19 cellular contexts compared by ENCODE assay signal in genomic region chr2:176388886-176389285, GRCh38.
A peak's percentile ranks its signal among the peaks of the same experiment; 100 is the strongest.
DNase-seq lines count a peak whose midpoint lies in the region; FAIRE-seq and TF ChIP-seq lines count a peak whose summit lies in the region.
"Had no signal": no experiment of that assay in that cellular context is flagged by ENCODE, and none has a peak within 500 bp of the region (broad histone marks: within the 10 kb centered on the region; RNA-seq: fewer than 3 reads in every experiment).

No MANE protein-coding gene starts in this region.

- no peak overlapping the region for H3K27ac ChIP-seq in breast epithelium

- no peaks in the 10 kb centered on the region for H3K36me3 Mint-ChIP-seq in nephron progenitor cell (ENCODE audit: low read depth)
- H3K36me3 Mint-ChIP-seq: CD4-positive, CD25-positive, alpha-beta regulatory T cell had no signal

- intact Hi-C loops in breast epithelium (cut with DNase I; ENCODE audit: low total_unique reads) = no loop called here

- TF ChIP-seq CTCF in nephron progenitor cell (IDR thresholded peaks at IDR 0.05) (no peak), breast epithelium (IDR thresholded peaks at IDR 0.05) (no peak)

- H3K27me3 ChIP-seq in breast epithelium = no peaks in the 10 kb centered on the region

- peaks cover 3% of the 10 kb centered on the region for H3K36me3 ChIP-seq in breast epithelium

- FAIRE-seq in H54 (lab: Jason Lieb, UNC) = peak; percentile 38
- FAIRE-seq: A204.1, K562, RCC 7860 had no signal

- H3K4me3 Mint-ChIP-seq in nephron progenitor cell = no peak overlapping the region
- H3K4me3 Mint-ChIP-seq: CD4-positive, CD25-positive, alpha-beta regulatory T cell; GM23338 had no signal

- H3K27me3 Mint-ChIP-seq in nephron progenitor cell (ENCODE audit: low read depth, poor library complexity) = no peaks in the 10 kb centered on the region

- no peaks in the 10 kb centered on the region for H3K9me3 Mint-ChIP-seq in nephron progenitor cell
- H3K9me3 Mint-ChIP-seq: GM23338 had no signal

- peaks cover 59% of the 10 kb centered on the region for H3K4me1 Mint-ChIP-seq in nephron progenitor cell

- DNase-seq in A172 (ENCODE audit: low spot score) (peak; percentile 14), H54 (ENCODE audit: insufficient read length, low spot score) (no peak), astrocyte of the hippocampus (ENCODE audit: low read depth, low spot score) (peak; percentile 2), nephron progenitor cell (no peak), SIG-M5 (lab: John Stamatoyannopoulos, UW) (no peak), NCI-H1436 treated with DMSO at 0.1 percent for 48 hours (lab: John Stamatoyannopoulos, UW) (no peak), T-helper 1 cell (no peak), breast epithelium (ENCODE audit: low spot score in 2 of 2) (no peak)
- DNase-seq: Calu3; CD4-positive, CD25-positive, alpha-beta regulatory T cell; DND-41; NCI-H1092 treated with DMSO at 0.1 percent for 48 hours; NCI-H187; NCI-H510A treated with DMSO at 0.1 percent for 48 hours; SHP77 treated with DMSO at 0.1 percent for 48 hours had no signal

- TF ChIP-seq POLR2A in H54 (IDR thresholded peaks at IDR 0.05; ENCODE audit: low read depth, low read length) (no peak), breast epithelium (IDR thresholded peaks at IDR 0.05) (no peak)

- H3K4me1 ChIP-seq in breast epithelium = no peaks in the 10 kb centered on the region

- H3K27ac Mint-ChIP-seq in nephron progenitor cell = peak overlapping the region; percentile 33
- H3K27ac Mint-ChIP-seq: CD4-positive, CD25-positive, alpha-beta regulatory T cell; GM23338 had no signal

- no peak overlapping the region for H3K4me3 ChIP-seq in breast epithelium
- H3K4me3 ChIP-seq: GM23338, K562 had no signal

- H3K9me3 ChIP-seq in breast epithelium = no peaks in the 10 kb centered on the region

Comparison
In these comparisons a context has a peak if more than half of its experiments do, and no peak if none do; other contexts are left out.
1. DNase-seq: peak in A172 (single experiment) and astrocyte of the hippocampus (single experiment); none in H54 (single experiment), nephron progenitor cell (single experiment), SIG-M5 (single experiment), NCI-H1436 treated with DMSO at 0.1 percent for 48 hours (single experiment), T-helper 1 cell (0 of 5) and breast epithelium (0 of 2).